15 cellular contexts compared by ENCODE assay signal in the genomic region with DNA sequence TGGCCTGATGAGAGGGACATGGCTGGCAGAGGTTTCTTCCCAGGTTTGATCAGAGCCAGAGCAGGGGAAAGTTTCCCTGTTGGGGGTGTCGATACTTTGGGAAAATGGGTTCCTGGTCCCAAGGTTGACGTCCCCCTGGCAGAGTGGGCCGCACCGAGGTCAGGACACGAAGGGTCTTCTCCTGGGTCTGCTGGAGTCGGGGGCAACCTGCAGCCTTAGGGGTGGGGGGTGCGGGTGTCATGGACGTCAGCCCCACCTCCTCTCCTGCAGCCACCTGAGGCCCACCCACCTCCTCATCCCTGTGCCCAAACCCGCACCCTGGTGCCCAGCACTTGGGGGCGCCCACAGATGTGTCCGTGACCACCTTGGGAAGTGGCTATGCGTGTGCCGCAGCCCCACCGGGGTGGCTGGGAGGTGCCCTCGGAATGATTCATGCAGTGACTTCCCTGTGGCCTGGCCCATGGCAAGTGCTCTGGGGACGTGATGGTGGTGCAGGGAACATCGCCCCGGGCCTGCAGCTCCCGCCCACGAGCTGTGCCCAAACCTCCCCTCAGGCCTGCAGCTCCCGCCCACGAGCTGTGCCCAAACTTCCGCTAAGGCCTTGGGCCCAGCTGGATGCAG.
"Had no signal": no experiment of that assay in that cellular context is flagged by ENCODE, and none has a peak within 500 bp of the region (broad histone marks: within the 10 kb centered on the region; RNA-seq: fewer than 3 reads in every experiment).

No MANE protein-coding gene starts in this region.

- ATAC-seq: activated CD8-positive, alpha-beta T cell treated with anti-CD3 and anti-CD28 coated beads, Interleukin-2, amount 10 ng/mL, durations not matched to agents 7 days and 5 days; gastrocnemius medialis had no signal

- H3K4me1 Mint-ChIP-seq: central memory CD8-positive, alpha-beta T cell; naive B cell had no signal

- H3K27ac ChIP-seq: transverse colon, VCaP had no signal

- H3K4me3 ChIP-seq: transverse colon had no signal

- H3K27ac Mint-ChIP-seq: activated CD8-positive, alpha-beta T cell treated with anti-CD3 and anti-CD28 coated beads, Interleukin-2, amount 10 ng/mL, durations not matched to agents 7 days and 5 days; activated T-helper 1 cell treated with anti-CD3 and anti-CD28 coated beads, Interleukin-12 subunit alpha, Interleukin-12 subunit beta, Interleukin-2, Interleukin-4 antibody, amounts not matched to agents 30 ng/mL and 10 ng/mL and 1 ng/mL, durations not matched to agents 14 hours and 24 hours and 36 hours; naive B cell had no signal

- H3K4me3 Mint-ChIP-seq: activated CD8-positive, alpha-beta T cell treated with anti-CD3 and anti-CD28 coated beads, Interleukin-2, amount 10 ng/mL, durations not matched to agents 7 days and 5 days; activated T-helper 1 cell treated with anti-CD3 and anti-CD28 coated beads, Interleukin-12 subunit alpha, Interleukin-12 subunit beta, Interleukin-2, Interleukin-4 antibody, amounts not matched to agents 30 ng/mL and 10 ng/mL and 1 ng/mL, durations not matched to agents 14 hours and 24 hours and 36 hours; central memory CD8-positive, alpha-beta T cell; naive B cell had no signal

- DNase-seq: activated CD4-positive, alpha-beta T cell treated with anti-CD3 and anti-CD28 coated beads for 4 hours; activated CD8-positive, alpha-beta memory T cell treated with anti-CD3 and anti-CD28 coated beads, Interleukin-2, amount 50 U/mL, for 48 hours; activated CD8-positive, alpha-beta T cell treated with anti-CD3 and anti-CD28 coated beads, Interleukin-2, amount 10 ng/mL, durations not matched to agents 7 days and 5 days; activated naive CD4-positive, alpha-beta T cell; effector memory CD4-positive, alpha-beta T cell; gastrocnemius medialis; naive B cell; stimulated activated CD4-positive, alpha-beta T cell treated with anti-CD3 and anti-CD28 coated beads, Interleukin-2, amount 100 ng/mL, for 24 hours; stimulated activated naive CD4-positive, alpha-beta T cell; substantia nigra; T-helper 1 cell; transverse colon had no signal

- H3K4me1 ChIP-seq: transverse colon had no signal

- H3K36me3 ChIP-seq: gastrocnemius medialis, transverse colon had no signal

- H3K9me3 ChIP-seq: gastrocnemius medialis had no signal
